In the genomic region with DNA sequence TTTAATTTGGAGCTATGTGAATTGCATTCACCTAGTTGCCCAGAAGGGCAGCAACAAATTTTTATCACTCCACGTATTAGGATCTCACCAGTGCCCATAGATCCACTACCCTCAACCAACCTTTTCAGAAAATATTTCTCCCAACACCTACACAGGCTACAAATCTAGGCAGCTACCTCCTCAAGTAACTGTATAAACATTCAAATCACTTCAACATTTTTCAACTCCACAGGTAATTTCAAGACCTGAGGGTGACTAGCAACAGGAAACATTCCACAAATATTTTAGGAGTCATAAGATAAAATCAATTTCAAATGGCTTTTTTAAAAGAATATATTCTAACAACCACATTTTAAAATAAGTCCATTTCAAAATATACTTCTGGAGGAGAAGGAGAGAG, we compare ENCODE assay signal across 19 cellular contexts. TPM values are rescaled to one million over a fixed set of nuclear protein-coding genes. Genes with fewer than 3 reads are reported as not detected.
DNase-seq lines count a peak whose midpoint lies in the region; ATAC-seq and TF ChIP-seq lines count a peak whose summit lies in the region.
"Had no signal": no experiment of that assay in that cellular context is flagged by ENCODE, and none has a peak within 500 bp of the region (broad histone marks: within the 10 kb centered on the region; RNA-seq: fewer than 3 reads in every experiment).

No MANE protein-coding gene starts in this region.

- peaks cover 66% of the 10 kb centered on the region for H3F3A ChIP-seq in PC-9 (ENCODE audit: insufficient read depth, low read depth)

- H3K9me3 ChIP-seq in PC-9 (ENCODE audit: insufficient read depth, low read depth): no peaks in the 10 kb centered on the region; the same call in 1 of the 2 replicates
- H3K9me3 ChIP-seq in osteoblast (ENCODE audit: low read depth, low read length): no peaks in the 10 kb centered on the region

- peaks cover 66% of the 10 kb centered on the region for H3K4me1 Mint-ChIP-seq in activated CD8-positive, alpha-beta memory T cell treated with anti-CD3 and anti-CD28 coated beads, Interleukin-2, amount 10 ng/mL, durations not matched to agents 7 days and 5 days
- peaks cover 29 to 30% of the 10 kb centered on the region in 2 donors for H3K4me1 Mint-ChIP-seq in effector memory CD8-positive, alpha-beta T cell (ENCODE audit: low read depth in 2 of 2)

- H3K4me1 ChIP-seq in PC-9 (replicated peaks; ENCODE audit: insufficient read depth) (peaks cover 77% of the 10 kb centered on the region), osteoblast (ENCODE audit: insufficient read depth, low read length) (peaks cover 39% of the 10 kb centered on the region)

- H2AFZ ChIP-seq in PC-9 (no peak overlapping the region), osteoblast (ENCODE audit: low read length) (no peak overlapping the region)

- peak overlapping the region; percentile 40; the same call in 1 of the 2 replicates for H3K4me3 ChIP-seq in PC-9
- no peak overlapping the region for H3K4me3 ChIP-seq in osteoblast (ENCODE audit: insufficient read depth, low read length)

- H3K4me3 Mint-ChIP-seq in activated CD8-positive, alpha-beta memory T cell treated with anti-CD3 and anti-CD28 coated beads, Interleukin-2, amount 10 ng/mL, durations not matched to agents 7 days and 5 days: no peak overlapping the region
- peak overlapping the region in 1 of 2 donors; percentile 49 for H3K4me3 Mint-ChIP-seq in effector memory CD8-positive, alpha-beta T cell

- POLR2A ChIA-PET in PC-9 (lab: Charles Lee; ENCODE audit: unreplicated experiment): interaction anchor here (0.6 to 0.8 kb wide), 4 partner anchors 13 to 252 kb away, joined by 3 to 11 read pairs (median 6); a partner anchor contains a TSS

- H3K27ac Mint-ChIP-seq in activated CD8-positive, alpha-beta memory T cell treated with anti-CD3 and anti-CD28 coated beads, Interleukin-2, amount 10 ng/mL, durations not matched to agents 7 days and 5 days: peak overlapping the region; percentile 100
- H3K27ac Mint-ChIP-seq in effector memory CD8-positive, alpha-beta T cell: peak overlapping the region; percentile 71 to 98

- H4K20me1 ChIP-seq in PC-9 (ENCODE audit: insufficient read depth) (no peaks in the 10 kb centered on the region), osteoblast (ENCODE audit: insufficient read depth, low read length) (no peaks in the 10 kb centered on the region)

- H3K27me3 ChIP-seq in PC-9 (ENCODE audit: insufficient read depth, low read depth): no peaks in the 10 kb centered on the region
- H3K27me3 ChIP-seq in osteoblast (ENCODE audit: insufficient read depth, low read length): no peaks in the 10 kb centered on the region

- H3K9me3 Mint-ChIP-seq in activated CD8-positive, alpha-beta memory T cell treated with anti-CD3 and anti-CD28 coated beads, Interleukin-2, amount 10 ng/mL, durations not matched to agents 7 days and 5 days (ENCODE audit: low read depth): peaks cover 2% of the 10 kb centered on the region
- no peaks in the 10 kb centered on the region for H3K9me3 Mint-ChIP-seq in effector memory CD8-positive, alpha-beta T cell

- intact Hi-C loops in PC-9 (cut with micrococcal nuclease; ENCODE audit: unreplicated experiment) (loop anchor here (1.0 kb wide), 1 partner anchor 24 kb away; no protein-coding TSS in a partner anchor), sciatic nerve (cut with DNase I) (no loop called here)

- no peaks in the 10 kb centered on the region for H3K27me3 Mint-ChIP-seq in activated CD8-positive, alpha-beta memory T cell treated with anti-CD3 and anti-CD28 coated beads, Interleukin-2, amount 10 ng/mL, durations not matched to agents 7 days and 5 days
- no peaks in the 10 kb centered on the region for H3K27me3 Mint-ChIP-seq in effector memory CD8-positive, alpha-beta T cell

- H3K79me2 ChIP-seq in PC-9 (ENCODE audit: low read depth) (no peaks in the 10 kb centered on the region), osteoblast (ENCODE audit: insufficient read depth, low read length) (no peaks in the 10 kb centered on the region)

- peaks cover 13% of the 10 kb centered on the region for H3K36me3 Mint-ChIP-seq in activated CD8-positive, alpha-beta memory T cell treated with anti-CD3 and anti-CD28 coated beads, Interleukin-2, amount 10 ng/mL, durations not matched to agents 7 days and 5 days
- peaks cover 15% of the 10 kb centered on the region for H3K36me3 Mint-ChIP-seq in effector memory CD8-positive, alpha-beta T cell (ENCODE audit: insufficient read depth)

- no peak for ATAC-seq in activated CD8-positive, alpha-beta memory T cell treated with anti-CD3 and anti-CD28 coated beads, Interleukin-2, amount 10 ng/mL, durations not matched to agents 7 days and 5 days
- no peak for ATAC-seq in effector memory CD8-positive, alpha-beta T cell (replicated peaks)
- ATAC-seq in sciatic nerve: no peak
- no peak for ATAC-seq in HG02678 (IDR thresholded peaks at IDR 0.05; ENCODE audit: unreplicated experiment)
- no peak for ATAC-seq in HG03139 (IDR thresholded peaks at IDR 0.05; ENCODE audit: unreplicated experiment)
- ATAC-seq: stimulated activated naive CD8-positive, alpha-beta T cell treated with anti-CD3 and anti-CD28 coated beads, Interleukin-15, Interleukin-2, amounts not matched to agents 100 U/mL and 50 U/mL, for 24 hours had no signal

- no TSS peak for BruUV-seq in PC-9 (replicated peaks; lab: Mats Ljungman, UMichigan)

- peak overlapping the region; percentile 100 for H3K27ac ChIP-seq in PC-9
- H3K27ac ChIP-seq in osteoblast (ENCODE audit: low read depth, low read length): peak overlapping the region; percentile 79
- H3K27ac ChIP-seq: KMS-11 had no signal

- H3K36me3 ChIP-seq in PC-9 (ENCODE audit: low read depth) (no peaks in the 10 kb centered on the region), osteoblast (ENCODE audit: insufficient read depth, low read length) (no peaks in the 10 kb centered on the region)

- H3K4me2 ChIP-seq in PC-9 (peak overlapping the region; percentile 82), osteoblast (ENCODE audit: insufficient read depth, low read length) (no peak overlapping the region)
- H3K4me2 ChIP-seq: KMS-11 had no signal

- H3K9me2 ChIP-seq in PC-9 (ENCODE audit: insufficient read depth): no peaks in the 10 kb centered on the region

- CTCF ChIA-PET in activated CD8-positive, alpha-beta memory T cell treated with anti-CD3 and anti-CD28 coated beads, Interleukin-2, amount 10 ng/mL, durations not matched to agents 7 days and 5 days (lab: Charles Lee): interaction anchor here (1.1 to 6.0 kb wide), 2 partner anchors 13 to 84 kb away, joined by 3 to 86 read pairs; a partner anchor contains a TSS
- CTCF ChIA-PET in PC-9 (lab: Charles Lee): no interaction called here

- no peak for DNase-seq in activated CD8-positive, alpha-beta memory T cell treated with anti-CD3 and anti-CD28 coated beads, Interleukin-2, amount 10 ng/mL, durations not matched to agents 7 days and 5 days
- no peak for DNase-seq in activated CD8-positive, alpha-beta memory T cell treated with anti-CD3 and anti-CD28 coated beads, Interleukin-2, amount 50 U/mL, for 4 hours
- DNase-seq in PC-9: peak; percentile 12 to 92
- DNase-seq in effector memory CD8-positive, alpha-beta T cell: no peak
- DNase-seq in osteoblast (ENCODE audit: insufficient read length, low spot score, missing footprints): no peak
- DNase-seq in sciatic nerve (ENCODE audit: low spot score): no peak
- DNase-seq: ACHN; activated T-cell treated with anti-CD3 and anti-CD28 coated beads, Interleukin-2, amount 50 U/mL, for 48 hours; COR-L47; dermis blood vessel endothelial cell; GDM1; NCI-H187; NCI-H510A; nucleus accumbens; small intestine; stimulated activated naive CD8-positive, alpha-beta T cell treated with anti-CD3 and anti-CD28 coated beads, Interleukin-15, Interleukin-2, amounts not matched to agents 100 U/mL and 50 U/mL, for 24 hours had no signal

- TF ChIP-seq CTCF in PC-9 (conservative IDR thresholded peaks at IDR 0.05): no peak
- no peak for TF ChIP-seq CTCF in osteoblast (IDR thresholded peaks at IDR 0.05; ENCODE audit: extremely low read depth, low read depth, low read length)

RNA-seq across cellular contexts. Expression of a gene that starts 12.9 kb away (rescaled TPM):
- total RNA-seq in activated CD8-positive, alpha-beta memory T cell treated with anti-CD3 and anti-CD28 coated beads, Interleukin-2, amount 10 ng/mL, durations not matched to agents 7 days and 5 days: 10 to 100 TPM; 36.8 to 95.6 TPM
- 29.1 and 38.3 TPM in 2 replicates for total RNA-seq in PC-9 (2021)
- 111 and 136 TPM in 2 replicates for total RNA-seq in osteoblast
- 34.2 TPM for total RNA-seq in sciatic nerve

Comparison
In these comparisons a context has a peak if more than half of its experiments do, and no peak if none do; other contexts are left out.
1. DNase-seq: peak in PC-9 (2 of 2); none in activated CD8-positive, alpha-beta memory T cell treated with anti-CD3 and anti-CD28 coated beads, Interleukin-2, amount 10 ng/mL, durations not matched to agents 7 days and 5 days (single experiment), activated CD8-positive, alpha-beta memory T cell treated with anti-CD3 and anti-CD28 coated beads, Interleukin-2, amount 50 U/mL, for 4 hours (single experiment), effector memory CD8-positive, alpha-beta T cell (0 of 3), osteoblast (single experiment) and sciatic nerve (single experiment).